ENCODE assay signal across 17 cellular contexts in the genomic region with DNA sequence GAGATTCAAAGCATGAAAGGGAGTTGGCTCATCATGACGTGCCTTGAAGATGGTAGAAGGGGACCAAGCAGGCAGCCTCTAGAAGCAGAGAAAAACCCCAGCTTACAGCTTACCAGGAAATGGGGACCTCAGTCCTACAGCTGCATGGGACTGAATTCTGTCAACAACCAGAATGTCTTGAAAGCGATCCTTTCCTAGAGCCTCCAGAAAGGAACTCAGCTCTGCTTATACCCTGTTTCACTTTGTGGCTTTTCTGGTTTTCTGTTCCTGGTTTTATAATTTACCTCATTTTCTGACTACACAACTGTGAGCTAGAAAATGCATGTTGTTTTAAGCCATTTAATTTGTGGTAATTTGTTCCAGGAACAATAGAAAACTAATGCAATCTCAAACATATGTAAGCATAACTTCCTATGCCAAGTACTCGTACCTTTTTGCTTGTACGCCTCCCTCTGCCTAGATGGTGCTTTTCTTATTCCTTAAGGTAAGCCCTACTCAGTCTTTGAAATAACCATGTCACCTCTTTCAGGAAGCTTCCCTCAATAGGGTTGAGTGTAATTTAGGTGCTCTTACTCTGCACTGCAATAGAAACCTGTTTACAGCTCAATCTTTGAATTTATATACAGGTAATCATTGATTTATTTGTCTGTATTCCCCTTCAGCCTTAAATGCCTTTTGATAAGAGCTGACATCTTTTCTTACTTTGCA.
A peak's percentile ranks its signal among the peaks of the same experiment; 100 is the strongest.
DNase-seq lines count a peak whose midpoint lies in the region; ATAC-seq, FAIRE-seq and TF ChIP-seq lines count a peak whose summit lies in the region.
"Had no signal": no experiment of that assay in that cellular context is flagged by ENCODE, and none has a peak within 500 bp of the region (broad histone marks: within the 10 kb centered on the region; RNA-seq: fewer than 3 reads in every experiment).

No MANE protein-coding gene starts in this region.

- BruUV-seq in MCF 10A (replicated peaks; lab: Mats Ljungman, UMichigan) = no TSS peak

- no peaks in the 10 kb centered on the region for H3K36me3 Mint-ChIP-seq in MCF 10A (ENCODE audit: insufficient read depth, unreplicated experiment)

- no peak overlapping the region for H3K4me3 Mint-ChIP-seq in MCF 10A (ENCODE audit: unreplicated experiment)
- H3K4me3 Mint-ChIP-seq: activated T-cell treated with anti-CD3 and anti-CD28 coated beads, Interleukin-2, amount 50 U/mL, for 72 hours; naive B cell had no signal

- H3K9me3 Mint-ChIP-seq in MCF 10A (ENCODE audit: unreplicated experiment) = no peaks in the 10 kb centered on the region
- H3K9me3 Mint-ChIP-seq: activated T-cell treated with anti-CD3 and anti-CD28 coated beads, Interleukin-2, amount 50 U/mL, for 72 hours had no signal

- no peaks in the 10 kb centered on the region for H3K27me3 Mint-ChIP-seq in MCF 10A (ENCODE audit: insufficient read depth, unreplicated experiment)
- H3K27me3 Mint-ChIP-seq: naive B cell had no signal

- ATAC-seq in GM19395 (IDR thresholded peaks at IDR 0.05; ENCODE audit: unreplicated experiment) (peak; percentile 94), HG02642 (IDR thresholded peaks at IDR 0.05; ENCODE audit: poor library complexity, unreplicated experiment) (peak; percentile 90), HG03378 (IDR thresholded peaks at IDR 0.05; ENCODE audit: unreplicated experiment) (peak; percentile 85)
- ATAC-seq: activated CD4-positive, CD25-positive, alpha-beta regulatory T cell treated with anti-CD3 and anti-CD28 coated beads, Interleukin-2, amount 50 U/mL, for 24 hours; activated T-cell treated with anti-CD3 and anti-CD28 coated beads, Interleukin-2, amount 50 U/mL, for 72 hours; gastrocnemius medialis had no signal

- no peak for TF ChIP-seq CTCF in MCF 10A (IDR thresholded peaks at IDR 0.05; ENCODE audit: unreplicated experiment)

- intact Hi-C loops in MCF 10A (cut with micrococcal nuclease) = no loop called here

- DNase-seq in GM12892 (ENCODE audit: insufficient read length) (no peak), NCI-H187 (lab: John Stamatoyannopoulos, UW) (no peak), NCI-H2171 (lab: John Stamatoyannopoulos, UW) (no peak), DMS114 treated with DMSO at 0.1 percent for 48 hours (lab: John Stamatoyannopoulos, UW; ENCODE audit: unreplicated experiment) (no peak), MCF 10A (ENCODE audit: unreplicated experiment) (no peak)
- DNase-seq: activated T-cell treated with anti-CD3 and anti-CD28 coated beads, Interleukin-2, amount 50 U/mL, for 72 hours; DMS 273 treated with DMSO at 0.1 percent for 48 hours; effector CD4-positive, alpha-beta T cell; gastrocnemius medialis; naive B cell; NCI-H1417; NCI-H774 had no signal

- peak; percentile 67 for FAIRE-seq in GM12892 (lab: Jason Lieb, UNC)
- FAIRE-seq: HTR-8/SVneo had no signal

- CTCF ChIA-PET in MCF 10A (lab: Yijun Ruan, JAX) = interaction anchor here (0.5 to 0.6 kb wide), 2 partner anchors 67 to 133 kb away, joined by 3 read pairs; no protein-coding TSS in a partner anchor

- TF ChIP-seq POLR2A in GM12892 (IDR thresholded peaks at IDR 0.05; ENCODE audit: low read depth, low read length) = no peak

- H3K27ac Mint-ChIP-seq in MCF 10A (ENCODE audit: low read depth, unreplicated experiment) = no peak overlapping the region
- H3K27ac Mint-ChIP-seq: activated T-cell treated with anti-CD3 and anti-CD28 coated beads, Interleukin-2, amount 50 U/mL, for 72 hours had no signal

- POLR2A ChIA-PET in MCF 10A (lab: Yijun Ruan, JAX) = no interaction called here

- H3K4me1 Mint-ChIP-seq in MCF 10A (ENCODE audit: insufficient read depth, unreplicated experiment) = no peaks in the 10 kb centered on the region
